2 cellular contexts compared by ENCODE assay signal in genomic region chr10:47730911-47731310, GRCh38. TPM values are rescaled to one million over a fixed set of nuclear protein-coding genes. Genes with fewer than 3 reads are reported as not detected.
"Had no signal": no experiment of that assay in that cellular context is flagged by ENCODE, and none has a peak within 500 bp of the region (broad histone marks: within the 10 kb centered on the region; RNA-seq: fewer than 3 reads in every experiment).

No MANE protein-coding gene starts in this region.

RNA-seq across cellular contexts. Expression of gene SYT15B, which starts 32.5 kb away (rescaled TPM):
- total RNA-seq: H1, H7 had no signal
